ENCODE assay signal across 10 cellular contexts in the genomic region with DNA sequence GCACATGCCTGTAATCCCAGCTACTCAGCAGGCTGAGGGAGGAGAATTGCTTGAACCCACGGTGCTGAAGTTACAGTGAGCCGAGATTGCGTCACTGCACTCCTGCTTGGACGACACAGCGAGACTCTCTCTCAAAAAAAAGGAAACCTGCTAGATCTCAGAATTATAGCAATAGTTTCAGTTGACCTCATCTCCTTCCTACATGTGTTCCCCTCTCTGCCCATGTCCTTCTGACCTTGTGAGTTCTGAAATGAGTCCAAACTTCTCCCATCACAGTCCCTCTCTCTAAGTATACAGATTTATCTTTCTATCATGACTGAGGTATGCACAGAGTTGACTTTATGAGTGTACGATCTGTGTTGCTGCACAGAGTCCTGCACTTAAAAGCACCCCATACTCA. TPM values are rescaled to one million over a fixed set of nuclear protein-coding genes. Genes with fewer than 3 reads are reported as not detected.
DNase-seq lines count a peak whose midpoint lies in the region; ATAC-seq and TF ChIP-seq lines count a peak whose summit lies in the region.
"Had no signal": no experiment of that assay in that cellular context is flagged by ENCODE, and none has a peak within 500 bp of the region (broad histone marks: within the 10 kb centered on the region; RNA-seq: fewer than 3 reads in every experiment).

No MANE protein-coding gene starts in this region.

- no peaks in the 10 kb centered on the region for H3K9me3 ChIP-seq in vagina
- H3K9me3 ChIP-seq: SJSA1 had no signal

- intact Hi-C loops in Right ventricle myocardium superior (cut with DNase I) = loop anchor here (10.0 kb wide), 1 partner anchor 55 kb away; the partner anchor contains the start of gene UGCG
- intact Hi-C loops in cardiac septum (cut with DNase I) = no loop called here
- intact Hi-C loops in vagina (cut with DNase I) = no loop called here
- intact Hi-C loops in sciatic nerve (cut with DNase I) = no loop called here

- H3K4me1 ChIP-seq in vagina = peaks cover 21% of the 10 kb centered on the region
- H3K4me1 ChIP-seq: SJSA1 had no signal

- DNase-seq in Right ventricle myocardium superior = peak; percentile 45
- no peak for DNase-seq in cardiac septum (ENCODE audit: low spot score)
- DNase-seq in choroid plexus epithelial cell (ENCODE audit: low read depth) = peak; percentile 86
- no peak for DNase-seq in vagina (ENCODE audit: extremely low spot score in 2 of 2)
- no peak for DNase-seq in OCI-M2 (lab: John Stamatoyannopoulos, UW; ENCODE audit: unreplicated experiment)
- DNase-seq in sciatic nerve (ENCODE audit: low spot score) = no peak
- DNase-seq: CD4-positive, CD25-positive, alpha-beta regulatory T cell had no signal

- no peak for TF ChIP-seq POLR2A in vagina (IDR thresholded peaks at IDR 0.05)

- TF ChIP-seq CTCF in choroid plexus epithelial cell (conservative IDR thresholded peaks at IDR 0.05; ENCODE audit: low read depth, low read length) = no peak
- no peak for TF ChIP-seq CTCF in vagina (IDR thresholded peaks at IDR 0.05)

- no peaks in the 10 kb centered on the region for H3K27me3 ChIP-seq in vagina
- H3K27me3 ChIP-seq: SJSA1 had no signal

- H3K36me3 ChIP-seq in vagina = no peaks in the 10 kb centered on the region
- H3K36me3 ChIP-seq: SJSA1 had no signal

- H3K27ac ChIP-seq in vagina = peak overlapping the region; percentile 56
- H3K27ac ChIP-seq: SJSA1 had no signal

- no peak overlapping the region for H3K4me3 ChIP-seq in choroid plexus epithelial cell (ENCODE audit: low read depth, low read length)
- H3K4me3 ChIP-seq in vagina = no peak overlapping the region
- H3K4me3 ChIP-seq: SJSA1 had no signal

- no peak for ATAC-seq in Right ventricle myocardium superior (ENCODE audit: poor library complexity)
- peak; percentile 75 for ATAC-seq in HG03095 (IDR thresholded peaks at IDR 0.05; ENCODE audit: unreplicated experiment)
- no peak for ATAC-seq in GM19397 (IDR thresholded peaks at IDR 0.05; ENCODE audit: unreplicated experiment)
- ATAC-seq in sciatic nerve = no peak

RNA-seq across cellular contexts. Expression of gene SHOC1, which starts 44.6 kb away (rescaled TPM):
- not detected for total RNA-seq in Right ventricle myocardium superior
- not detected for total RNA-seq in cardiac septum
- 0.25 TPM for total RNA-seq in vagina
- not detected for total RNA-seq in sciatic nerve
- total RNA-seq: CD4-positive, CD25-positive, alpha-beta regulatory T cell; SJSA1 had no signal

RNA-seq across cellular contexts. Expression of gene UGCG, which starts 57.2 kb away (rescaled TPM):
- 11.7 TPM for total RNA-seq in Right ventricle myocardium superior
- total RNA-seq in cardiac septum = 28.6 TPM
- total RNA-seq in vagina = 33.1 TPM
- total RNA-seq in sciatic nerve = 69.0 TPM

Comparison
In these comparisons a context has a peak if more than half of its experiments do, and no peak if none do; other contexts are left out.
1. DNase-seq: peak in Right ventricle myocardium superior (single experiment) and choroid plexus epithelial cell (single experiment); none in cardiac septum (single experiment), vagina (0 of 2), OCI-M2 (single experiment) and sciatic nerve (single experiment).